In the genomic region with DNA sequence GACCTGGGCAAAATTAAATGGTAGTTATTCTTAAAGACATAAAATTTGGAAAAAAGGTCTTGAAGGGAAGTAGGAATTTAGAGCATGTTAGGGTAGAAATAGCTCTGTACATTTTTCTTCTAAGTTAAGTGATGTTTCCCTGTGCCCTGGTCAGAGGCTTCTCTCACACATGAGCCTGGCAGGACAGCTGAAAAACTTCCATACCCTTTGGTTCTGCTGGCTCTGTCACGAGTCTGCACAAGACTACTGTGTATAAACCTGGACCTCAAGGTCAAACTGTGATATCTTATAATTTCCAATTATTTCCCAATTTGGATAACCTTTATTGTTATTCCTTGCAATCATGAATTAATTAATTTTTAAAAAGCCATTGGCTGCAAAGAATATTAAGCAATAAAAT, we compare ENCODE assay signal across 19 cellular contexts.
A peak's percentile ranks its signal among the peaks of the same experiment; 100 is the strongest.
DNase-seq lines count a peak whose midpoint lies in the region; ATAC-seq and TF ChIP-seq lines count a peak whose summit lies in the region.
"Had no signal": no experiment of that assay in that cellular context is flagged by ENCODE, and none has a peak within 500 bp of the region (broad histone marks: within the 10 kb centered on the region; RNA-seq: fewer than 3 reads in every experiment).

No MANE protein-coding gene starts in this region.

- H3K36me3 ChIP-seq in KMS-11 (ENCODE audit: insufficient read depth) = no peaks in the 10 kb centered on the region
- no peaks in the 10 kb centered on the region for H3K36me3 ChIP-seq in BE2C
- H3K36me3 ChIP-seq: Peyer's patch, SJSA1 had no signal

- POLR2A ChIA-PET in WTC11 (lab: Charles Lee) = no interaction called here

- peak overlapping the region; percentile 23 for H3K27ac Mint-ChIP-seq in activated naive CD8-positive, alpha-beta T cell treated with anti-CD3 and anti-CD28 coated beads for 36 hours
- H3K27ac Mint-ChIP-seq in activated naive CD8-positive, alpha-beta T cell treated with anti-CD3 and anti-CD28 coated beads, Interleukin-2, amount 50 U/mL, for 24 hours = no peak overlapping the region
- peak overlapping the region; percentile 97 for H3K27ac Mint-ChIP-seq in WTC11
- peak overlapping the region; percentile 57 for H3K27ac Mint-ChIP-seq in stimulated activated memory B cell treated with anti-CD40 and anti-IgM and Interleukin-4, amounts not matched to agents 10 μg/mL and 1 μg/mL and 100 μg/mL, for 72 hours
- no peak overlapping the region for H3K27ac Mint-ChIP-seq in activated naive CD4-positive, alpha-beta T cell treated with anti-CD3 and anti-CD28 coated beads for 36 hours
- H3K27ac Mint-ChIP-seq: HFFc6 had no signal

- DNase-seq in activated naive CD8-positive, alpha-beta T cell treated with anti-CD3 and anti-CD28 coated beads for 36 hours = no peak
- no peak for DNase-seq in activated naive CD8-positive, alpha-beta T cell treated with anti-CD3 and anti-CD28 coated beads, Interleukin-2, amount 50 U/mL, for 24 hours
- DNase-seq in WTC11 (ENCODE audit: low spot score) (no peak), BE2C (no peak), NCI-H2171 treated with DMSO at 0.1 percent for 48 hours (lab: John Stamatoyannopoulos, UW) (no peak)
- no peak for DNase-seq in activated naive CD4-positive, alpha-beta T cell treated with anti-CD3 and anti-CD28 coated beads for 36 hours
- DNase-seq: HFFc6, NCI-H1092, NCI-H1436, NCI-H187 treated with DMSO at 0.1 percent for 48 hours, NCI-H226, NCI-H510A treated with DMSO at 0.1 percent for 48 hours, NCI-H748 treated with DMSO at 0.1 percent for 48 hours had no signal

- no peak for ATAC-seq in activated naive CD8-positive, alpha-beta T cell treated with anti-CD3 and anti-CD28 coated beads, Interleukin-2, amount 50 U/mL, for 24 hours
- no peak for ATAC-seq in WTC11
- ATAC-seq in stimulated activated memory B cell treated with anti-CD40 and anti-IgM and Interleukin-4, amounts not matched to agents 10 μg/mL and 1 μg/mL and 100 μg/mL, for 72 hours = no peak

- H3K4me3 ChIP-seq in KMS-11 (IDR thresholded peaks at IDR 0.05; ENCODE audit: insufficient read depth, low read depth, low read length) = no peak overlapping the region
- H3K4me3 ChIP-seq in BE2C (ENCODE audit: low read depth, low read length) = no peak overlapping the region
- H3K4me3 ChIP-seq: Peyer's patch, SJSA1 had no signal

- intact Hi-C loops in activated naive CD4-positive, alpha-beta T cell treated with anti-CD3 and anti-CD28 coated beads for 36 hours (cut with micrococcal nuclease) = loop anchor here (1.0 to 10.0 kb wide), 5 partner anchors 22 to 1854 kb away; a partner anchor contains a TSS

- H3K4me3 Mint-ChIP-seq in activated naive CD8-positive, alpha-beta T cell treated with anti-CD3 and anti-CD28 coated beads for 36 hours = no peak overlapping the region
- no peak overlapping the region for H3K4me3 Mint-ChIP-seq in activated naive CD8-positive, alpha-beta T cell treated with anti-CD3 and anti-CD28 coated beads, Interleukin-2, amount 50 U/mL, for 24 hours
- H3K4me3 Mint-ChIP-seq in WTC11 = no peak overlapping the region
- H3K4me3 Mint-ChIP-seq in stimulated activated memory B cell treated with anti-CD40 and anti-IgM and Interleukin-4, amounts not matched to agents 10 μg/mL and 1 μg/mL and 100 μg/mL, for 72 hours = no peak overlapping the region
- no peak overlapping the region for H3K4me3 Mint-ChIP-seq in activated naive CD4-positive, alpha-beta T cell treated with anti-CD3 and anti-CD28 coated beads for 36 hours
- H3K4me3 Mint-ChIP-seq: HFFc6 had no signal

- TF ChIP-seq CTCF in KMS-11 (conservative IDR thresholded peaks at IDR 0.05; ENCODE audit: low read depth, low read length) (no peak), WTC11 (IDR thresholded peaks at IDR 0.05) (no peak), BE2C (IDR thresholded peaks at IDR 0.05; ENCODE audit: low read depth, low read length) (no peak)

- CTCF ChIA-PET in WTC11 (lab: Charles Lee) = interaction anchor here (0.6 to 2.2 kb wide), 3 partner anchors 29 to 137 kb away, joined by 3 to 7 read pairs (median 4); no protein-coding TSS in a partner anchor
- CTCF ChIA-PET in activated naive CD4-positive, alpha-beta T cell treated with anti-CD3 and anti-CD28 coated beads for 36 hours (lab: Charles Lee) = no interaction called here

- H3K36me3 Mint-ChIP-seq in activated naive CD8-positive, alpha-beta T cell treated with anti-CD3 and anti-CD28 coated beads for 36 hours = peaks cover 1% of the 10 kb centered on the region
- no peaks in the 10 kb centered on the region for H3K36me3 Mint-ChIP-seq in activated naive CD8-positive, alpha-beta T cell treated with anti-CD3 and anti-CD28 coated beads, Interleukin-2, amount 50 U/mL, for 24 hours (ENCODE audit: low read depth)
- H3K36me3 Mint-ChIP-seq in WTC11 = peaks cover 4% of the 10 kb centered on the region; the same call in 1 of the 2 replicates
- no peaks in the 10 kb centered on the region for H3K36me3 Mint-ChIP-seq in stimulated activated memory B cell treated with anti-CD40 and anti-IgM and Interleukin-4, amounts not matched to agents 10 μg/mL and 1 μg/mL and 100 μg/mL, for 72 hours
- H3K36me3 Mint-ChIP-seq in activated naive CD4-positive, alpha-beta T cell treated with anti-CD3 and anti-CD28 coated beads for 36 hours (ENCODE audit: low read depth) = peaks cover 2% of the 10 kb centered on the region
- H3K36me3 Mint-ChIP-seq: CD4-positive, CD25-positive, alpha-beta regulatory T cell had no signal

- H3K27me3 Mint-ChIP-seq in activated naive CD8-positive, alpha-beta T cell treated with anti-CD3 and anti-CD28 coated beads for 36 hours = no peaks in the 10 kb centered on the region
- no peaks in the 10 kb centered on the region for H3K27me3 Mint-ChIP-seq in activated naive CD8-positive, alpha-beta T cell treated with anti-CD3 and anti-CD28 coated beads, Interleukin-2, amount 50 U/mL, for 24 hours
- peaks cover 3% of the 10 kb centered on the region; the same call in 1 of the 2 replicates for H3K27me3 Mint-ChIP-seq in WTC11 (ENCODE audit: low read depth)
- no peaks in the 10 kb centered on the region for H3K27me3 Mint-ChIP-seq in stimulated activated memory B cell treated with anti-CD40 and anti-IgM and Interleukin-4, amounts not matched to agents 10 μg/mL and 1 μg/mL and 100 μg/mL, for 72 hours
- no peaks in the 10 kb centered on the region for H3K27me3 Mint-ChIP-seq in activated naive CD4-positive, alpha-beta T cell treated with anti-CD3 and anti-CD28 coated beads for 36 hours (ENCODE audit: low read depth)

- H3K4me1 Mint-ChIP-seq in activated naive CD8-positive, alpha-beta T cell treated with anti-CD3 and anti-CD28 coated beads for 36 hours = peaks cover 40% of the 10 kb centered on the region
- peaks cover 38% of the 10 kb centered on the region for H3K4me1 Mint-ChIP-seq in activated naive CD8-positive, alpha-beta T cell treated with anti-CD3 and anti-CD28 coated beads, Interleukin-2, amount 50 U/mL, for 24 hours
- peaks cover 61% of the 10 kb centered on the region for H3K4me1 Mint-ChIP-seq in WTC11
- peaks cover 36% of the 10 kb centered on the region for H3K4me1 Mint-ChIP-seq in stimulated activated memory B cell treated with anti-CD40 and anti-IgM and Interleukin-4, amounts not matched to agents 10 μg/mL and 1 μg/mL and 100 μg/mL, for 72 hours
- H3K4me1 Mint-ChIP-seq in activated naive CD4-positive, alpha-beta T cell treated with anti-CD3 and anti-CD28 coated beads for 36 hours (ENCODE audit: low read depth) = peaks cover 50% of the 10 kb centered on the region

- H3K9me3 Mint-ChIP-seq in activated naive CD8-positive, alpha-beta T cell treated with anti-CD3 and anti-CD28 coated beads for 36 hours = peaks cover 3% of the 10 kb centered on the region
- no peaks in the 10 kb centered on the region for H3K9me3 Mint-ChIP-seq in activated naive CD8-positive, alpha-beta T cell treated with anti-CD3 and anti-CD28 coated beads, Interleukin-2, amount 50 U/mL, for 24 hours
- H3K9me3 Mint-ChIP-seq in WTC11 = peaks cover 20% of the 10 kb centered on the region
- peaks cover 3% of the 10 kb centered on the region for H3K9me3 Mint-ChIP-seq in stimulated activated memory B cell treated with anti-CD40 and anti-IgM and Interleukin-4, amounts not matched to agents 10 μg/mL and 1 μg/mL and 100 μg/mL, for 72 hours
- H3K9me3 Mint-ChIP-seq in activated naive CD4-positive, alpha-beta T cell treated with anti-CD3 and anti-CD28 coated beads for 36 hours = peaks cover 2% of the 10 kb centered on the region

- H2AFZ ChIP-seq in KMS-11 (ENCODE audit: low read depth) = no peak overlapping the region

- H3K79me2 ChIP-seq in KMS-11 (ENCODE audit: insufficient read depth, low read depth) = no peaks in the 10 kb centered on the region

- peaks cover 17% of the 10 kb centered on the region for H3K4me1 ChIP-seq in KMS-11 (ENCODE audit: low read depth, poor library complexity, severe bottlenecking)
- H3K4me1 ChIP-seq in BE2C = no peaks in the 10 kb centered on the region
- H3K4me1 ChIP-seq: Caco-2, SJSA1 had no signal

- H3K4me2 ChIP-seq in KMS-11 = peak overlapping the region; percentile 24; the same call in 1 of the 2 replicates

- H3K27ac ChIP-seq in KMS-11 = no peak overlapping the region
- H3K27ac ChIP-seq: Peyer's patch, SJSA1 had no signal

- H3K9me3 ChIP-seq in BE2C = no peaks in the 10 kb centered on the region
- H3K9me3 ChIP-seq: Caco-2, Peyer's patch, SJSA1 had no signal

- no peak overlapping the region for H3K9ac ChIP-seq in KMS-11

- no peaks in the 10 kb centered on the region for H3K27me3 ChIP-seq in KMS-11 (ENCODE audit: insufficient read depth, low read depth)
- H3K27me3 ChIP-seq in BE2C = no peaks in the 10 kb centered on the region
- H3K27me3 ChIP-seq: Peyer's patch, SJSA1 had no signal

- H4K20me1 ChIP-seq in KMS-11 (ENCODE audit: insufficient read depth) = no peaks in the 10 kb centered on the region

TF ChIP-seq in WTC11, 78 proteins besides CTCF, POLR2A, EP300 and RAD21 (continues in another document):
- TF ChIP-seq, protein P1, sequence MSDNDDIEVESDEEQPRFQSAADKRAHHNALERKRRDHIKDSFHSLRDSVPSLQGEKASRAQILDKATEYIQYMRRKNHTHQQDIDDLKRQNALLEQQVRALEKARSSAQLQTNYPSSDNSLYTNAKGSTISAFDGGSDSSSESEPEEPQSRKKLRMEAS (CRISPR knock-in tag; IDR thresholded peaks at IDR 0.05) = no peak
- TF ChIP-seq NR2C2 (CRISPR knock-in tag; IDR thresholded peaks at IDR 0.05) = no peak
- no peak for TF ChIP-seq ZBTB21 (CRISPR knock-in tag; IDR thresholded peaks at IDR 0.05; ENCODE audit: borderline replicate concordance)

Comparison
In these comparisons a context has a peak if more than half of its experiments do, and no peak if none do; other contexts are left out.
1. H3K27ac Mint-ChIP-seq: peak in activated naive CD8-positive, alpha-beta T cell treated with anti-CD3 and anti-CD28 coated beads for 36 hours (single experiment), WTC11 (single experiment) and stimulated activated memory B cell treated with anti-CD40 and anti-IgM and Interleukin-4, amounts not matched to agents 10 μg/mL and 1 μg/mL and 100 μg/mL, for 72 hours (single experiment); none in activated naive CD8-positive, alpha-beta T cell treated with anti-CD3 and anti-CD28 coated beads, Interleukin-2, amount 50 U/mL, for 24 hours (single experiment) and activated naive CD4-positive, alpha-beta T cell treated with anti-CD3 and anti-CD28 coated beads for 36 hours (single experiment).